24 cellular contexts compared by ENCODE assay signal in genomic region chr14:50717826-50718225, GRCh38. TPM values are rescaled to one million over a fixed set of nuclear protein-coding genes. Genes with fewer than 3 reads are reported as not detected.
DNase-seq lines count a peak whose midpoint lies in the region; ATAC-seq and TF ChIP-seq lines count a peak whose summit lies in the region.
"Had no signal": no experiment of that assay in that cellular context is flagged by ENCODE, and none has a peak within 500 bp of the region (broad histone marks: within the 10 kb centered on the region; RNA-seq: fewer than 3 reads in every experiment).

No MANE protein-coding gene starts in this region.

- no peak overlapping the region; the same call in 1 of the 2 replicates for H3K4ac ChIP-seq in IMR-90 (ENCODE audit: low read depth, low read length)

- no peak overlapping the region for H3K4me3 Mint-ChIP-seq in chondrocyte (ENCODE audit: unreplicated experiment)
- H3K4me3 Mint-ChIP-seq: CD4-positive, alpha-beta memory T cell; T-cell had no signal

- in situ Hi-C loops in IMR-90 (cut with MboI; ENCODE audit: low sequenced_read_pairs) = no loop called here

- TF ChIP-seq CTCF in IMR-90 (conservative IDR thresholded peaks at IDR 0.05; ENCODE audit: low read depth, low read length) (no peak), chondrocyte (IDR thresholded peaks at IDR 0.05) (no peak)

- H3K4me1 ChIP-seq in IMR-90 (ENCODE audit: control insufficient read depth, insufficient read depth, low read length) = peaks cover 9% of the 10 kb centered on the region
- H3K4me1 ChIP-seq: A549, SJCRH30 had no signal

- no peaks in the 10 kb centered on the region for H3K36me3 ChIP-seq in IMR-90 (ENCODE audit: control insufficient read depth, insufficient read depth, low read length)
- H3K36me3 ChIP-seq: MG63 had no signal

- H3K9me1 ChIP-seq in IMR-90 (ENCODE audit: insufficient read depth, low read length) = no peaks in the 10 kb centered on the region; the same call in 1 of the 2 replicates

- peak; percentile 33 for TF ChIP-seq POLR2A in GM18505 (IDR thresholded peaks at IDR 0.05; ENCODE audit: borderline replicate concordance, extremely low read depth, insufficient read depth, insufficient read length)
- TF ChIP-seq POLR2A in IMR-90 (IDR thresholded peaks at IDR 0.05; ENCODE audit: low read depth, low read length) = no peak

- H2BK120ac ChIP-seq in IMR-90 (ENCODE audit: low read depth, low read length) = no peak overlapping the region

- no peak overlapping the region for H3K4me3 ChIP-seq in IMR-90 (ENCODE audit: insufficient read depth, low read depth, low read length)
- H3K4me3 ChIP-seq: A549, MG63, SJCRH30 had no signal

- intact Hi-C loops in IMR-90 (cut with micrococcal nuclease) (no loop called here), Right ventricle myocardium inferior (cut with DNase I) (no loop called here)

- H3K27me3 ChIP-seq in IMR-90 (ENCODE audit: control insufficient read depth, insufficient read depth, low read length) = no peaks in the 10 kb centered on the region
- H3K27me3 ChIP-seq: MG63, SJCRH30 had no signal

- no peak overlapping the region for H3K27ac ChIP-seq in IMR-90 (ENCODE audit: insufficient read depth, low read length)
- H3K27ac ChIP-seq: A549, SJCRH30 had no signal

- no peaks in the 10 kb centered on the region for H3K9me3 ChIP-seq in IMR-90 (ENCODE audit: control insufficient read depth, insufficient read depth, low read length)
- H3K9me3 ChIP-seq: A549, MG63, SJCRH30 had no signal

- no peak overlapping the region for H3K4me2 ChIP-seq in IMR-90 (ENCODE audit: low read depth, low read length)
- H3K4me2 ChIP-seq: A549 had no signal

- H3K27ac Mint-ChIP-seq in chondrocyte (ENCODE audit: unreplicated experiment) = no peak overlapping the region
- H3K27ac Mint-ChIP-seq: T-cell had no signal

- H2AK9ac ChIP-seq in IMR-90 (replicated peaks; ENCODE audit: low read depth, low read length, poor library complexity) = no peak overlapping the region

- no peak for DNase-seq in IMR-90
- DNase-seq in NCI-H82 (lab: John Stamatoyannopoulos, UW) = peak; percentile 95
- DNase-seq in left kidney (ENCODE audit: low read depth, low spot score) = peak; percentile 11
- no peak for DNase-seq in chondrocyte (ENCODE audit: low spot score)
- DNase-seq in AG08395 (ENCODE audit: low spot score) = no peak
- no peak for DNase-seq in Right ventricle myocardium inferior (ENCODE audit: missing footprints)
- DNase-seq: C1 segment of cervical spinal cord; CD4-positive, alpha-beta memory T cell; COR-L47; DMS79; EL; GDM1; KG1; MG63; NCI-H1105 treated with DMSO at 0.1 percent for 48 hours; NCI-H1694 treated with DMSO at 0.1 percent for 48 hours; NCI-H2081; NCI-H446; NCI-H526 treated with DMSO at 0.1 percent for 48 hours; SJCRH30; T-cell had no signal

- H3K27me3 Mint-ChIP-seq in chondrocyte (ENCODE audit: low read depth) = no peaks in the 10 kb centered on the region

- H2BK5ac ChIP-seq in IMR-90 (ENCODE audit: low read depth, low read length, poor library complexity, severe bottlenecking) = no peak overlapping the region

- H4K5ac ChIP-seq in IMR-90 (ENCODE audit: low read depth, low read length) = peak overlapping the region; percentile 42

- BruUV-seq in IMR-90 (replicated peaks; lab: Mats Ljungman, UMichigan) = no TSS peak

- H4K91ac ChIP-seq in IMR-90 (ENCODE audit: insufficient read depth, low read depth, low read length) = no peak overlapping the region

- no peak overlapping the region for H2AK5ac ChIP-seq in IMR-90 (ENCODE audit: low read depth, low read length)

- peaks cover 4% of the 10 kb centered on the region for H3K36me3 Mint-ChIP-seq in chondrocyte (ENCODE audit: low read depth)

- no peak overlapping the region for H2BK15ac ChIP-seq in IMR-90 (ENCODE audit: low read depth, low read length)

- no peaks in the 10 kb centered on the region for H4K20me1 ChIP-seq in IMR-90 (ENCODE audit: insufficient read depth, low read length)

- POLR2A ChIA-PET in IMR-90 (lab: Charles Lee; ENCODE audit: unreplicated experiment) = no interaction called here

- no peak overlapping the region for H3K23ac ChIP-seq in IMR-90 (ENCODE audit: low read depth, low read length)

- no peak overlapping the region for H4K8ac ChIP-seq in IMR-90 (ENCODE audit: low read depth in 2 of 2, low read length in 2 of 2)

- no peak overlapping the region for H3K56ac ChIP-seq in IMR-90 (ENCODE audit: extremely low read depth, insufficient read depth, low read length)

- H2BK20ac ChIP-seq in IMR-90 (ENCODE audit: low read depth, low read length) = no peak overlapping the region

- no peak overlapping the region; the same call in 1 of the 2 replicates for H3K18ac ChIP-seq in IMR-90 (ENCODE audit: low read depth, low read length)

- no peak for TF ChIP-seq RAD21 in IMR-90 (IDR thresholded peaks at IDR 0.05; ENCODE audit: low read length)

- no peak overlapping the region for H3K14ac ChIP-seq in IMR-90 (replicated peaks; ENCODE audit: low read depth, low read length)

- H3K9ac ChIP-seq in IMR-90 (ENCODE audit: low read depth, low read length) = no peak overlapping the region

- H3K9me3 Mint-ChIP-seq in chondrocyte (ENCODE audit: low read depth) = no peaks in the 10 kb centered on the region
- H3K9me3 Mint-ChIP-seq: CD4-positive, alpha-beta memory T cell; T-cell had no signal

- no peak overlapping the region for H2AFZ ChIP-seq in IMR-90 (replicated peaks; ENCODE audit: low read length, poor library complexity)

- 100% methylated on average over 3 of the region's 6 CpGs; no CpG with 5 or more reads in 1 of the 2 experiments for WGBS in IMR-90 (ENCODE audit: extremely low coverage in 2 of 2, insufficient read length in 1 of 2), 2 experiments

- peaks cover 22% of the 10 kb centered on the region for H3K4me1 Mint-ChIP-seq in chondrocyte (ENCODE audit: low read depth)
- H3K4me1 Mint-ChIP-seq: T-cell had no signal

- ATAC-seq in GM18505 (IDR thresholded peaks at IDR 0.05; ENCODE audit: unreplicated experiment) (no peak), IMR-90 (ENCODE audit: low read depth) (no peak), HG02759 (IDR thresholded peaks at IDR 0.05; ENCODE audit: unreplicated experiment) (no peak), Right ventricle myocardium inferior (no peak)
- ATAC-seq: A549, T-cell had no signal

- CTCF ChIA-PET in IMR-90 (lab: Yijun Ruan, JAX) = interaction anchor here (0.6 kb wide), 1 partner anchor 60 kb away, joined by 4 read pairs; no protein-coding TSS in a partner anchor

- 0 out of 4 replicates have a peak, but pooled peaks cover 0 to 9% of the 10 kb centered on the region in 2 experiments for H3K79me1 ChIP-seq in IMR-90 (ENCODE audit: low read depth in 1 of 2, low read length in 2 of 2)

- dilution Hi-C loops in IMR-90 (cut with HindIII; ENCODE audit: low sequenced_read_pairs, unreplicated experiment) = no loop called here

TF ChIP-seq in IMR-90, 13 proteins besides CTCF, POLR2A, EP300 and RAD21:
- TF ChIP-seq, protein P1, sequence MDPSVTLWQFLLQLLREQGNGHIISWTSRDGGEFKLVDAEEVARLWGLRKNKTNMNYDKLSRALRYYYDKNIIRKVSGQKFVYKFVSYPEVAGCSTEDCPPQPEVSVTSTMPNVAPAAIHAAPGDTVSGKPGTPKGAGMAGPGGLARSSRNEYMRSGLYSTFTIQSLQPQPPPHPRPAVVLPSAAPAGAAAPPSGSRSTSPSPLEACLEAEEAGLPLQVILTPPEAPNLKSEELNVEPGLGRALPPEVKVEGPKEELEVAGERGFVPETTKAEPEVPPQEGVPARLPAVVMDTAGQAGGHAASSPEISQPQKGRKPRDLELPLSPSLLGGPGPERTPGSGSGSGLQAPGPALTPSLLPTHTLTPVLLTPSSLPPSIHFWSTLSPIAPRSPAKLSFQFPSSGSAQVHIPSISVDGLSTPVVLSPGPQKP (IDR thresholded peaks at IDR 0.05; ENCODE audit: borderline replicate concordance, low read depth, low read length) = no peak
- TF ChIP-seq FOS (IDR thresholded peaks at IDR 0.05; ENCODE audit: low read depth, low read length) = no peak
- TF ChIP-seq RFX5 (IDR thresholded peaks at IDR 0.05; ENCODE audit: low read depth, low read length) = no peak
- no peak for TF ChIP-seq MAZ (IDR thresholded peaks at IDR 0.05; ENCODE audit: borderline replicate concordance, low read depth, low read length)
- no peak for TF ChIP-seq BHLHE40 (IDR thresholded peaks at IDR 0.05; ENCODE audit: low read depth, low read length)
- no peak for TF ChIP-seq NFE2L2 (IDR thresholded peaks at IDR 0.05; ENCODE audit: low read depth, low read length)
- TF ChIP-seq CHD1 (IDR thresholded peaks at IDR 0.05; ENCODE audit: low read depth, low read length) = no peak
- TF ChIP-seq SMC3 (IDR thresholded peaks at IDR 0.05; ENCODE audit: low read depth, low read length) = no peak
- no peak for TF ChIP-seq USF2 (IDR thresholded peaks at IDR 0.05; ENCODE audit: low read depth, low read length)
- no peak for TF ChIP-seq MXI1 (IDR thresholded peaks at IDR 0.05; ENCODE audit: borderline replicate concordance, low read depth, low read length)
- no peak for TF ChIP-seq MAFK (IDR thresholded peaks at IDR 0.05; ENCODE audit: low read depth, low read length)
- no peak for TF ChIP-seq CEBPB (IDR thresholded peaks at IDR 0.05; ENCODE audit: low read depth, low read length)
- no peak for TF ChIP-seq RCOR1 (IDR thresholded peaks at IDR 0.05; ENCODE audit: insufficient replicate concordance, low read length)

RNA-seq across cellular contexts. Expression of gene SAV1, which starts 49.7 kb away (rescaled TPM):
- total RNA-seq in IMR-90 (2012; rRNA removed) = 18.8 and 25.0 TPM in 2 replicates
- 14.7 and 17.0 TPM in 2 replicates for polyA plus RNA-seq in IMR-90 (2012; rRNA removed)
- polyA plus RNA-seq in IMR-90 (2012; cell fraction: cytosol; rRNA removed) = 5.3 and 10.8 TPM in 2 replicates
- polyA plus RNA-seq in IMR-90 (2012; cell fraction: nucleus; rRNA removed; ENCODE audit: low replicate concordance) = 8.1 and 8.3 TPM in 2 replicates
- 25.1 to 29.6 TPM (median 28.2 TPM) in 3 replicates for total RNA-seq in chondrocyte
- total RNA-seq in Right ventricle myocardium inferior = 26.7 TPM

Comparison
In these comparisons a context has a peak if more than half of its experiments do, and no peak if none do; other contexts are left out.
1. DNase-seq: peak in NCI-H82 (single experiment) and left kidney (single experiment); none in IMR-90 (single experiment), chondrocyte (single experiment), AG08395 (single experiment) and Right ventricle myocardium inferior (single experiment).